16 cellular contexts compared by ENCODE assay signal in the genomic region with DNA sequence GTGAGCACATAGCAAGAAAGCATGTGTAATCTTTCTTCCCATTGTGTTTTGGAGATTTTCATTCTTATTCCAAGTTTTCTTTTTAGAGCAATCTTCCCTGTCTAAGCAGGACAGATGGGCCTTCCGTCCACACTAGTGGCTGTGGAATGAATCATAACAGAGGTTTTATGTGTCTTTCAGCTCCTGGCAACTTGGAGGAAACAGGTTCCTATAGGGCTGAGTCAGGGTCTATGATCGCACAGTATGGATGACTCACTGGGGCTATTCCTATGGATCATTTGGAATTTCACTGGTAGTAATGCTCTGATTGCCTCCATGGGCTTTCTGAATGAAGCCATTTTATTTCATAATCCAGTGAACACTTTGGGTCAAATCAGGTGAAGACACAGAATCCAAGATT. TPM values are rescaled to one million over a fixed set of nuclear protein-coding genes. Genes with fewer than 3 reads are reported as not detected.
DNase-seq lines count a peak whose midpoint lies in the region; ATAC-seq and TF ChIP-seq lines count a peak whose summit lies in the region.
"Had no signal": no experiment of that assay in that cellular context is flagged by ENCODE, and none has a peak within 500 bp of the region (broad histone marks: within the 10 kb centered on the region; RNA-seq: fewer than 3 reads in every experiment).

No MANE protein-coding gene starts in this region.

- no peak overlapping the region for H3K4me3 Mint-ChIP-seq in WTC11
- H3K4me3 Mint-ChIP-seq: type B pancreatic cell had no signal

- POLR2A ChIA-PET in WTC11 (lab: Charles Lee) (no interaction called here), GM10248 (lab: Yijun Ruan, JAX) (no interaction called here)

- no peaks in the 10 kb centered on the region for H3K27me3 Mint-ChIP-seq in WTC11 (ENCODE audit: low read depth)
- H3K27me3 Mint-ChIP-seq: type B pancreatic cell had no signal

- no peaks in the 10 kb centered on the region for H3K9me3 ChIP-seq in body of pancreas
- H3K9me3 ChIP-seq: neutrophil had no signal

- WGBS in body of pancreas, 2 donors = 73 to 74% methylated on average over 2 of the region's 2 CpGs

- no peaks in the 10 kb centered on the region for H3K36me3 ChIP-seq in body of pancreas (replicated peaks in 1 of 2; ENCODE audit: insufficient read depth in 1 of 2, low read depth in 2 of 2)
- H3K36me3 ChIP-seq: neutrophil had no signal

- CTCF ChIA-PET in WTC11 (lab: Charles Lee) (interaction anchor here (1.3 kb wide), 1 partner anchor 85 kb away, joined by 3 read pairs; no protein-coding TSS in a partner anchor), GM10248 (lab: Yijun Ruan, JAX) (interaction anchor here (1.2 kb wide), 1 partner anchor 236 kb away, joined by 3 read pairs; no protein-coding TSS in a partner anchor)

- no peak overlapping the region for H3K4me3 ChIP-seq in body of pancreas
- H3K4me3 ChIP-seq: coronary artery had no signal

- H3K4me1 ChIP-seq in body of pancreas = no peaks in the 10 kb centered on the region

- H3K4me1 Mint-ChIP-seq in WTC11 = peaks cover 23% of the 10 kb centered on the region

- H3K9me3 Mint-ChIP-seq in WTC11 = peaks cover 5% of the 10 kb centered on the region; the same call in 1 of the 2 replicates

- DNase-seq in A172 (ENCODE audit: low spot score) = peak; percentile 67
- peak; percentile 80 for DNase-seq in HPDE6-E6E7 (ENCODE audit: extremely low spot score)
- DNase-seq in amniotic epithelial cell (ENCODE audit: low read depth) = peak; percentile 40
- peak; percentile 34 for DNase-seq in glomerular endothelial cell (ENCODE audit: extremely low read depth, low read depth, low spot score)
- DNase-seq in body of pancreas = no peak
- DNase-seq in NCI-H2171 treated with DMSO at 0.1 percent for 48 hours (lab: John Stamatoyannopoulos, UW) = no peak
- no peak for DNase-seq in WTC11 (ENCODE audit: low spot score)
- DNase-seq in GM10248 (ENCODE audit: extremely low spot score) = no peak
- DNase-seq: activated CD4-positive, alpha-beta T cell treated with anti-CD3 and anti-CD28 coated beads, Interleukin-2, amount 50 U/mL, for 48 hours; activated naive CD4-positive, alpha-beta T cell treated with Interleukin-2 at 50 U/mL for 16 hours; DND-41 had no signal

- no peak for TF ChIP-seq POLR2A in body of pancreas (IDR thresholded peaks at IDR 0.05)

- peaks cover 3% of the 10 kb centered on the region for H3K36me3 Mint-ChIP-seq in WTC11

- no peak overlapping the region for H3K27ac Mint-ChIP-seq in WTC11
- H3K27ac Mint-ChIP-seq: type B pancreatic cell had no signal

- no peak overlapping the region for H3K27ac ChIP-seq in body of pancreas
- H3K27ac ChIP-seq: coronary artery, KMS-11, neutrophil had no signal

- ATAC-seq in body of pancreas (no peak), WTC11 (no peak)

- no peak for TF ChIP-seq CTCF in body of pancreas (IDR thresholded peaks at IDR 0.05)
- TF ChIP-seq CTCF in WTC11 (IDR thresholded peaks at IDR 0.05) = no peak
- TF ChIP-seq CTCF in GM10248 (IDR thresholded peaks at IDR 0.05; ENCODE audit: control extremely low read depth, extremely low read depth, low read depth, missing control alignments) = no peak

- no peaks in the 10 kb centered on the region for H3K27me3 ChIP-seq in body of pancreas
- H3K27me3 ChIP-seq: neutrophil had no signal

- intact Hi-C loops in body of pancreas (cut with DNase I) = no loop called here

TF ChIP-seq in WTC11, 78 proteins besides CTCF, POLR2A, EP300 and RAD21:
- TF ChIP-seq ETV6 (CRISPR knock-in tag; IDR thresholded peaks at IDR 0.05) (no peak), NR3C1 (CRISPR knock-in tag; conservative IDR thresholded peaks at IDR 0.05; ENCODE audit: low read depth) (no peak), NFYB (CRISPR knock-in tag; conservative IDR thresholded peaks at IDR 0.05; ENCODE audit: low read depth) (no peak), TP53 (CRISPR knock-in tag; IDR thresholded peaks at IDR 0.05) (no peak), RELA (CRISPR knock-in tag; IDR thresholded peaks at IDR 0.05; ENCODE audit: borderline replicate concordance) (no peak), TEAD4 (CRISPR knock-in tag; IDR thresholded peaks at IDR 0.05) (no peak)
- TF ChIP-seq, protein P1, sequence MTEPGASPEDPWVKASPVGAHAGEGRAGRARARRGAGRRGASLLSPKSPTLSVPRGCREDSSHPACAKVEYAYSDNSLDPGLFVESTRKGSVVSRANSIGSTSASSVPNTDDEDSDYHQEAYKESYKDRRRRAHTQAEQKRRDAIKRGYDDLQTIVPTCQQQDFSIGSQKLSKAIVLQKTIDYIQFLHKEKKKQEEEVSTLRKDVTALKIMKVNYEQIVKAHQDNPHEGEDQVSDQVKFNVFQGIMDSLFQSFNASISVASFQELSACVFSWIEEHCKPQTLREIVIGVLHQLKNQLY (CRISPR knock-in tag; IDR thresholded peaks at IDR 0.05) = no peak

RNA-seq across cellular contexts. Expression of a gene that starts 51.8 kb away (rescaled TPM):
- not detected in 2 replicates for total RNA-seq in A172 (2014; rRNA removed; shearing (Covaris generic))
- total RNA-seq in glomerular endothelial cell (not detected in 2 replicates), body of pancreas (under 1 TPM in 1 of 2 donors, not detected in 1; 0.33 TPM), WTC11 (2021) (not detected in 3 replicates)
- total RNA-seq: lower leg skin had no signal

Comparison
In these comparisons a context has a peak if more than half of its experiments do, and no peak if none do; other contexts are left out.
1. DNase-seq: peak in A172 (single experiment), HPDE6-E6E7 (single experiment), amniotic epithelial cell (single experiment) and glomerular endothelial cell (single experiment); none in body of pancreas (0 of 4), NCI-H2171 treated with DMSO at 0.1 percent for 48 hours (single experiment), WTC11 (single experiment) and GM10248 (single experiment).